ENCODE assay signal across 13 cellular contexts in genomic region chr12:6507102-6507998, GRCh38. TPM values are rescaled to one million over a fixed set of nuclear protein-coding genes. Genes with fewer than 3 reads are reported as not detected.
DNase-seq lines count a peak whose midpoint lies in the region; ATAC-seq and TF ChIP-seq lines count a peak whose summit lies in the region.
"Had no signal": no experiment of that assay in that cellular context is flagged by ENCODE, and none has a peak within 500 bp of the region (broad histone marks: within the 10 kb centered on the region; RNA-seq: fewer than 3 reads in every experiment).

No MANE protein-coding gene starts in this region.

- no peaks in the 10 kb centered on the region for H3K9me3 Mint-ChIP-seq in Caco-2 (ENCODE audit: unreplicated experiment)
- no peaks in the 10 kb centered on the region for H3K9me3 Mint-ChIP-seq in stimulated activated naive B cell treated with anti-CD40 and anti-IgM and Interleukin-4, amounts not matched to agents 10 μg/mL and 1 μg/mL and 100 μg/mL, for 72 hours
- H3K9me3 Mint-ChIP-seq: activated T-helper 17 cell treated with anti-CD3 and anti-CD28 coated beads, Interleukin-2, amount 50 U/mL, for 72 hours; CD4-positive, alpha-beta T cell had no signal

- DNase-seq in Caco-2 (peak; percentile 58 to 59), RWPE1 (ENCODE audit: low spot score) (peak; percentile 15), coronary artery (ENCODE audit: low spot score) (no peak), mesenteric fat pad (ENCODE audit: low spot score) (peak; percentile 49), DMS153 (lab: John Stamatoyannopoulos, UW) (no peak), NCI-H774 (lab: John Stamatoyannopoulos, UW) (no peak), HCEC 1CT (no peak)
- no peak for DNase-seq in stimulated activated naive B cell treated with anti-CD40 and anti-IgM and Interleukin-4, amounts not matched to agents 10 μg/mL and 1 μg/mL and 100 μg/mL, for 72 hours
- DNase-seq: activated CD4-positive, alpha-beta T cell treated with anti-CD3 and anti-CD28 coated beads for 1 hour; CD4-positive, alpha-beta T cell; dermis blood vessel endothelial cell; NCI-H446 treated with DMSO at 0.1 percent for 48 hours had no signal

- intact Hi-C loops in Caco-2 (cut with micrococcal nuclease; ENCODE audit: unreplicated experiment): no loop called here

- H3K27ac Mint-ChIP-seq in Caco-2 (ENCODE audit: unreplicated experiment): peak overlapping the region; percentile 75
- no peak overlapping the region for H3K27ac Mint-ChIP-seq in stimulated activated naive B cell treated with anti-CD40 and anti-IgM and Interleukin-4, amounts not matched to agents 10 μg/mL and 1 μg/mL and 100 μg/mL, for 72 hours
- H3K27ac Mint-ChIP-seq: activated T-helper 17 cell treated with anti-CD3 and anti-CD28 coated beads, Interleukin-2, amount 50 U/mL, for 72 hours; CD4-positive, alpha-beta T cell had no signal

- CTCF ChIA-PET in Caco-2 (lab: Charles Lee): interaction anchor here (0.9 to 1.9 kb wide), 2 partner anchors 30 to 42 kb away, joined by 3 to 7 read pairs; no protein-coding TSS in a partner anchor
- CTCF ChIA-PET in RWPE1 (lab: Yijun Ruan, JAX): no interaction called here

- no peak overlapping the region for H3K4me3 ChIP-seq in Caco-2 (ENCODE audit: low read depth, low read length)
- no peak overlapping the region for H3K4me3 ChIP-seq in coronary artery

- H3K4me3 Mint-ChIP-seq in Caco-2 (ENCODE audit: unreplicated experiment): peak overlapping the region; percentile 4
- H3K4me3 Mint-ChIP-seq in stimulated activated naive B cell treated with anti-CD40 and anti-IgM and Interleukin-4, amounts not matched to agents 10 μg/mL and 1 μg/mL and 100 μg/mL, for 72 hours: no peak overlapping the region
- H3K4me3 Mint-ChIP-seq: activated T-helper 17 cell treated with anti-CD3 and anti-CD28 coated beads, Interleukin-2, amount 50 U/mL, for 72 hours; CD4-positive, alpha-beta T cell had no signal

- no peak for TF ChIP-seq CTCF in Caco-2 (IDR thresholded peaks at IDR 0.05; ENCODE audit: insufficient read depth in 1 of 2, low read depth in 1 of 2, low read length in 1 of 2, severe bottlenecking in 1 of 2, unreplicated experiment in 1 of 2)
- no peak for TF ChIP-seq CTCF in RWPE1 (conservative IDR thresholded peaks at IDR 0.05; ENCODE audit: low read depth)
- no peak for TF ChIP-seq CTCF in coronary artery (IDR thresholded peaks at IDR 0.05)

- H3K9me3 ChIP-seq in Caco-2: no peaks in the 10 kb centered on the region

- peaks cover 63% of the 10 kb centered on the region for H3K36me3 Mint-ChIP-seq in Caco-2 (ENCODE audit: insufficient read depth, unreplicated experiment)
- peaks cover 16 to 42% of the 10 kb centered on the region in 2 donors for H3K36me3 Mint-ChIP-seq in stimulated activated naive B cell treated with anti-CD40 and anti-IgM and Interleukin-4, amounts not matched to agents 10 μg/mL and 1 μg/mL and 100 μg/mL, for 72 hours

- ATAC-seq in stimulated activated naive B cell treated with anti-CD40 and anti-IgM and Interleukin-4, amounts not matched to agents 10 μg/mL and 1 μg/mL and 100 μg/mL, for 72 hours (replicated peaks): no peak
- ATAC-seq: activated T-helper 17 cell treated with anti-CD3 and anti-CD28 coated beads, Interleukin-2, amount 50 U/mL, for 72 hours had no signal

- peaks cover 2% of the 10 kb centered on the region for H3K36me3 ChIP-seq in Caco-2 (ENCODE audit: control insufficient read depth, insufficient read depth, low read length)

- no TSS peak for BruUV-seq in Caco-2 (replicated peaks; lab: Mats Ljungman, UMichigan)

- no peaks in the 10 kb centered on the region for H3K27me3 ChIP-seq in Caco-2 (replicated peaks; ENCODE audit: control insufficient read depth, insufficient read depth, low read length)

- peaks cover 12% of the 10 kb centered on the region for H3K4me1 Mint-ChIP-seq in Caco-2 (ENCODE audit: low read depth, unreplicated experiment)
- peaks cover 0 to 2% of the 10 kb centered on the region in 2 donors for H3K4me1 Mint-ChIP-seq in stimulated activated naive B cell treated with anti-CD40 and anti-IgM and Interleukin-4, amounts not matched to agents 10 μg/mL and 1 μg/mL and 100 μg/mL, for 72 hours
- H3K4me1 Mint-ChIP-seq: activated T-helper 17 cell treated with anti-CD3 and anti-CD28 coated beads, Interleukin-2, amount 50 U/mL, for 72 hours had no signal

- no peaks in the 10 kb centered on the region for H3K27me3 Mint-ChIP-seq in Caco-2 (ENCODE audit: insufficient read depth, unreplicated experiment)
- no peaks in the 10 kb centered on the region for H3K27me3 Mint-ChIP-seq in stimulated activated naive B cell treated with anti-CD40 and anti-IgM and Interleukin-4, amounts not matched to agents 10 μg/mL and 1 μg/mL and 100 μg/mL, for 72 hours
- H3K27me3 Mint-ChIP-seq: activated T-helper 17 cell treated with anti-CD3 and anti-CD28 coated beads, Interleukin-2, amount 50 U/mL, for 72 hours; CD4-positive, alpha-beta T cell had no signal

- peaks cover 18% of the 10 kb centered on the region for H3K4me1 ChIP-seq in Caco-2

- POLR2A ChIA-PET in Caco-2 (lab: Charles Lee): interaction anchor here (0.6 to 1.6 kb wide), 7 partner anchors 14 to 400 kb away, joined by 3 to 22 read pairs (median 4); partner anchors contain the start of genes GAPDH and MRPL51
- POLR2A ChIA-PET in RWPE1 (lab: Yijun Ruan, JAX; ENCODE audit: low non-redundant PET): no interaction called here

- H3K27ac ChIP-seq in RWPE1 (peak overlapping the region; percentile 69), coronary artery (peak overlapping the region; percentile 48 to 62)

RNA-seq across cellular contexts. Expression of gene NCAPD2, which starts 13.4 kb away (rescaled TPM):
- total RNA-seq in Caco-2 (2022) (204 and 218 TPM in 2 replicates), mesenteric fat pad (12.8 TPM)

RNA-seq across cellular contexts. Expression of gene MRPL51, which starts 14.3 kb away (rescaled TPM):
- total RNA-seq in Caco-2 (2022): 448 and 456 TPM in 2 replicates
- total RNA-seq in mesenteric fat pad: 116 TPM

RNA-seq across cellular contexts. Expression of gene GAPDH, which starts 27.0 kb away (rescaled TPM):
- total RNA-seq in Caco-2 (2022) (4,975 and 5,337 TPM in 2 replicates), mesenteric fat pad (1,402 TPM)

RNA-seq across cellular contexts. Expression of gene VAMP1, which starts 36.9 kb away (rescaled TPM):
- total RNA-seq in Caco-2 (2022) (8.4 and 9.7 TPM in 2 replicates), mesenteric fat pad (5.8 TPM)

RNA-seq across cellular contexts. Expression of gene IFFO1, which starts 48.5 kb away (rescaled TPM):
- total RNA-seq in Caco-2 (2022) (0.48 and 0.53 TPM in 2 replicates), mesenteric fat pad (22.5 TPM)

Comparison
In these comparisons a context has a peak if more than half of its experiments do, and no peak if none do; other contexts are left out.
1. DNase-seq: peak in Caco-2 (2 of 2), RWPE1 (single experiment) and mesenteric fat pad (single experiment); none in coronary artery (single experiment), DMS153 (single experiment), NCI-H774 (single experiment), stimulated activated naive B cell treated with anti-CD40 and anti-IgM and Interleukin-4, amounts not matched to agents 10 μg/mL and 1 μg/mL and 100 μg/mL, for 72 hours (single experiment) and HCEC 1CT (single experiment).
2. RNA of gene NCAPD2, which starts 13.4 kb away (total RNA-seq): 204 to 218 TPM in Caco-2; 12.8 TPM in mesenteric fat pad (single experiment); every median in the first group is over 10 times any median in the second.